Comparison of ENCODE assay signal across 14 cellular contexts in genomic region chr6:111030008-111031006, GRCh38. TPM values are rescaled to one million over a fixed set of nuclear protein-coding genes. Genes with fewer than 3 reads are reported as not detected.
DNase-seq lines count a peak whose midpoint lies in the region; ATAC-seq, FAIRE-seq and TF ChIP-seq lines count a peak whose summit lies in the region.
"Had no signal": no experiment of that assay in that cellular context is flagged by ENCODE, and none has a peak within 500 bp of the region (broad histone marks: within the 10 kb centered on the region; RNA-seq: fewer than 3 reads in every experiment).

No MANE protein-coding gene starts in this region.

- H4K20me1 ChIP-seq in mammary epithelial cell (ENCODE audit: insufficient read depth, low read length) (no peaks in the 10 kb centered on the region), HepG2 (ENCODE audit: insufficient read depth, low read length) (no peaks in the 10 kb centered on the region)

- H3K79me2 ChIP-seq in mammary epithelial cell (ENCODE audit: insufficient read depth, low read length) (no peaks in the 10 kb centered on the region), HepG2 (ENCODE audit: insufficient read depth, low read length) (no peaks in the 10 kb centered on the region)

- DNase-seq in MCF 10A (ENCODE audit: unreplicated experiment) (peak; percentile 7), mammary epithelial cell (no peak), amniotic epithelial cell (ENCODE audit: low read depth) (peak; percentile 40), HepG2 (ENCODE audit: low spot score) (no peak), upper lobe of left lung (peak in 1 of 2 donors; percentile 23), endothelial cell (ENCODE audit: low spot score) (no peak), SHP77 treated with DMSO at 0.1 percent for 48 hours (lab: John Stamatoyannopoulos, UW) (no peak)
- DNase-seq: NCI-H345; stimulated activated naive B cell treated with anti-CD40 and anti-IgM and Interleukin-4, amounts not matched to agents 10 μg/mL and 1 μg/mL and 100 μg/mL, for 72 hours; SW 1271 had no signal

- BruUV-seq in MCF 10A (replicated peaks; lab: Mats Ljungman, UMichigan) (no TSS peak), mammary epithelial cell (replicated peaks; lab: Mats Ljungman, UMichigan) (no TSS peak), HepG2 (replicated peaks; lab: Mats Ljungman, UMichigan) (TSS peak; percentile 5)

- 76% methylated on average over 12 of the region's 12 CpGs for WGBS in mammary epithelial cell (ENCODE audit: low coverage, missing lambda C conversion rate)
- 80% methylated on average over 10 of the region's 12 CpGs for WGBS in HepG2 (ENCODE audit: low lambda C conversion rate)
- 56 to 66% methylated on average over 12 of the region's 12 CpGs for WGBS in upper lobe of left lung, 2 donors

- no peak for FAIRE-seq in HepG2 (lab: Jason Lieb, UNC)
- FAIRE-seq: GM19239 had no signal

- no peak overlapping the region for H3K27ac Mint-ChIP-seq in MCF 10A (ENCODE audit: low read depth, unreplicated experiment)
- no peak overlapping the region for H3K27ac Mint-ChIP-seq in endothelial cell (ENCODE audit: unreplicated experiment)
- H3K27ac Mint-ChIP-seq: B cell had no signal

- CTCF ChIA-PET in MCF 10A (lab: Yijun Ruan, JAX) (interaction anchor here (0.6 to 1.2 kb wide), 3 partner anchors 10 to 228 kb away, joined by 3 to 4 read pairs (median 4); no protein-coding TSS in a partner anchor), mammary epithelial cell (lab: Charles Lee; ENCODE audit: low non-redundant PET) (no interaction called here), HepG2 (lab: Yijun Ruan, JAX; ENCODE audit: low intra/inter-chr PET ratio, low total read pairs) (no interaction called here)

- peaks cover 20% of the 10 kb centered on the region for H3K36me3 Mint-ChIP-seq in MCF 10A (ENCODE audit: insufficient read depth, unreplicated experiment)
- H3K36me3 Mint-ChIP-seq in endothelial cell (ENCODE audit: low read depth, unreplicated experiment): peaks cover 3% of the 10 kb centered on the region

- H3K9me3 Mint-ChIP-seq in MCF 10A (ENCODE audit: unreplicated experiment) (no peaks in the 10 kb centered on the region), endothelial cell (ENCODE audit: unreplicated experiment) (no peaks in the 10 kb centered on the region)
- H3K9me3 Mint-ChIP-seq: stimulated activated naive B cell treated with anti-CD40 and anti-IgM and Interleukin-4, amounts not matched to agents 10 μg/mL and 1 μg/mL and 100 μg/mL, for 72 hours had no signal

- H3K27me3 Mint-ChIP-seq in MCF 10A (ENCODE audit: insufficient read depth, unreplicated experiment): no peaks in the 10 kb centered on the region
- H3K27me3 Mint-ChIP-seq in endothelial cell (ENCODE audit: unreplicated experiment): no peaks in the 10 kb centered on the region
- H3K27me3 Mint-ChIP-seq: B cell; stimulated activated naive B cell treated with anti-CD40 and anti-IgM and Interleukin-4, amounts not matched to agents 10 μg/mL and 1 μg/mL and 100 μg/mL, for 72 hours had no signal

- H3K9ac ChIP-seq in mammary epithelial cell (ENCODE audit: insufficient read depth, low read length) (no peak overlapping the region), HepG2 (ENCODE audit: insufficient read depth, low read depth, low read length) (no peak overlapping the region)

- H3K4me1 ChIP-seq in mammary epithelial cell (ENCODE audit: insufficient read depth, low read length) (no peaks in the 10 kb centered on the region), HepG2 (ENCODE audit: insufficient read depth, low read length) (peaks cover 7% of the 10 kb centered on the region; the same call in 1 of the 2 replicates), upper lobe of left lung (no peaks in the 10 kb centered on the region)

- POLR2A ChIA-PET in MCF 10A (lab: Yijun Ruan, JAX): interaction anchor here (0.9 to 1.1 kb wide), 2 partner anchors 9 to 15 kb away, joined by 3 to 4 read pairs; no protein-coding TSS in a partner anchor
- POLR2A ChIA-PET in HepG2 (lab: Yijun Ruan, JAX): no interaction called here

- H2AFZ ChIP-seq in mammary epithelial cell (ENCODE audit: low read depth, low read length) (no peak overlapping the region), HepG2 (ENCODE audit: low read length) (no peak overlapping the region)

- TF ChIP-seq EP300 in HepG2 (IDR thresholded peaks at IDR 0.05; ENCODE audit: low read depth in 2 of 2, low read length in 2 of 2) (no peak), HepG2 (CRISPR knock-in tag; IDR thresholded peaks at IDR 0.05; ENCODE audit: borderline replicate concordance) (no peak), upper lobe of left lung (IDR thresholded peaks at IDR 0.05) (no peak)

- H3K4me3 Mint-ChIP-seq in MCF 10A (ENCODE audit: unreplicated experiment) (no peak overlapping the region), endothelial cell (ENCODE audit: unreplicated experiment) (no peak overlapping the region)
- H3K4me3 Mint-ChIP-seq: B cell; stimulated activated naive B cell treated with anti-CD40 and anti-IgM and Interleukin-4, amounts not matched to agents 10 μg/mL and 1 μg/mL and 100 μg/mL, for 72 hours had no signal

- H3K27me3 ChIP-seq in mammary epithelial cell (ENCODE audit: insufficient read depth, low read length) (no peaks in the 10 kb centered on the region), HepG2 (ENCODE audit: control insufficient read depth in 1 of 2, insufficient read depth in 2 of 2, low read length in 2 of 2) (no peaks in the 10 kb centered on the region), upper lobe of left lung (no peaks in the 10 kb centered on the region)

- H3K4me3 ChIP-seq in mammary epithelial cell (replicated peaks in 1 of 3; ENCODE audit: insufficient read depth in 1 of 3, low read depth in 2 of 3, low read length in 3 of 3) (no peak overlapping the region), HepG2 (replicated peaks in 1 of 3; ENCODE audit: insufficient read depth in 1 of 3, low read depth in 2 of 3, low read length in 3 of 3) (no peak overlapping the region), upper lobe of left lung (no peak overlapping the region)

- peaks cover 7% of the 10 kb centered on the region for H3K36me3 ChIP-seq in mammary epithelial cell (ENCODE audit: insufficient read depth, low read length)
- H3K36me3 ChIP-seq in HepG2 (replicated peaks in 1 of 2; ENCODE audit: control insufficient read depth in 1 of 2, insufficient read depth in 2 of 2, low read length in 2 of 2): peaks cover 2 to 16% of the 10 kb centered on the region in 2 experiments; a peak in 3 of 5 replicates
- H3K36me3 ChIP-seq in upper lobe of left lung: peaks cover 0 to 22% (median 12%) of the 10 kb centered on the region in 4 donors

- H3K27ac ChIP-seq in mammary epithelial cell (ENCODE audit: insufficient read depth, low read depth, low read length): no peak overlapping the region
- no peak overlapping the region for H3K27ac ChIP-seq in HepG2 (ENCODE audit: extremely low read length, insufficient read depth, low read length)
- no peak overlapping the region for H3K27ac ChIP-seq in upper lobe of left lung

- no peak for TF ChIP-seq CTCF in MCF 10A (IDR thresholded peaks at IDR 0.05; ENCODE audit: unreplicated experiment)
- TF ChIP-seq CTCF in mammary epithelial cell (conservative IDR thresholded peaks at IDR 0.05 in 1 of 2, IDR thresholded peaks at IDR 0.05 in 1 of 2; ENCODE audit: extremely low read depth in 1 of 2, insufficient read depth in 1 of 2, low read depth in 1 of 2, low read length in 2 of 2): no peak
- TF ChIP-seq CTCF in HepG2 (CRISPR knock-in tag; IDR thresholded peaks at IDR 0.05): no peak
- no peak for TF ChIP-seq CTCF in upper lobe of left lung (IDR thresholded peaks at IDR 0.05)
- TF ChIP-seq CTCF in endothelial cell (IDR thresholded peaks at IDR 0.05; ENCODE audit: unreplicated experiment): no peak

- H3K4me2 ChIP-seq in mammary epithelial cell (ENCODE audit: insufficient read depth, low read depth, low read length) (no peak overlapping the region), HepG2 (ENCODE audit: low read depth, low read length) (no peak overlapping the region)

- H3K4me1 Mint-ChIP-seq in MCF 10A (ENCODE audit: insufficient read depth, unreplicated experiment) (no peaks in the 10 kb centered on the region), endothelial cell (ENCODE audit: unreplicated experiment) (no peaks in the 10 kb centered on the region)
- H3K4me1 Mint-ChIP-seq: B cell had no signal

- in situ Hi-C loops in mammary epithelial cell (cut with MboI; ENCODE audit: low sequenced_read_pairs in 2 of 2) (no loop called here), HepG2 (cut with HindIII; ENCODE audit: extremely low pct_ligation_motif_present, low pct_unique_long_range_greater_than_20kb) (no loop called here)

- no peak for TF ChIP-seq RAD21 in HepG2 (CRISPR knock-in tag; IDR thresholded peaks at IDR 0.05)

- H3K9me3 ChIP-seq in mammary epithelial cell (replicated peaks; ENCODE audit: insufficient read depth, low read length) (no peaks in the 10 kb centered on the region), HepG2 (ENCODE audit: low read length) (no peaks in the 10 kb centered on the region), upper lobe of left lung (no peaks in the 10 kb centered on the region)

- intact Hi-C loops in MCF 10A (cut with micrococcal nuclease): no loop called here
- intact Hi-C loops in mammary epithelial cell (cut with micrococcal nuclease): no loop called here
- intact Hi-C loops in HepG2 (cut with micrococcal nuclease; ENCODE audit: unreplicated experiment): no loop called here

- TF ChIP-seq POLR2A in HepG2 (IDR thresholded peaks at IDR 0.05; ENCODE audit: insufficient read depth in 1 of 2, low read depth in 2 of 2, low read length in 2 of 2) (no peak), upper lobe of left lung (IDR thresholded peaks at IDR 0.05) (no peak)

- peak; percentile 72 for ATAC-seq in HepG2
- peak; percentile 34 to 60 for ATAC-seq in upper lobe of left lung (ENCODE audit: low FRiP score in 2 of 2)
- ATAC-seq in HG03432 (IDR thresholded peaks at IDR 0.05; ENCODE audit: unreplicated experiment): no peak
- ATAC-seq: stimulated activated naive B cell treated with anti-CD40 and anti-IgM and Interleukin-4, amounts not matched to agents 10 μg/mL and 1 μg/mL and 100 μg/mL, for 72 hours had no signal

- dilution Hi-C loops in mammary epithelial cell (cut with HindIII; ENCODE audit: low sequenced_read_pairs): no loop called here

RNA-seq across cellular contexts. Expression of gene RPF2, which starts 48.5 kb away (rescaled TPM):
- total RNA-seq in MCF 10A (2022): 78.8 and 85.4 TPM in 2 replicates
- 10 to 100 TPM; 26.3 to 39.8 TPM for total RNA-seq in mammary epithelial cell
- 19.3 TPM for polyA plus RNA-seq in mammary epithelial cell
- 12.3 TPM for polyA minus RNA-seq in mammary epithelial cell
- 45.6 and 70.4 TPM in 2 replicates for total RNA-seq in HepG2 (2016; rRNA removed; fragmentation: Illumina TruSeq; extraction: Trizol)
- total RNA-seq in HepG2 (2016; cell fraction: cytosol; rRNA removed; fragmentation: Illumina TruSeq; extraction: Trizol; ENCODE audit: low read depth): 7.5 and 10.3 TPM in 2 replicates
- total RNA-seq in HepG2 (2016; cell fraction: insoluble cytoplasmic fraction; rRNA removed; fragmentation: Illumina TruSeq; extraction: Trizol): 46.1 and 74.5 TPM in 2 replicates
- total RNA-seq in HepG2 (2016; cell fraction: membrane; rRNA removed; fragmentation: Illumina TruSeq; extraction: Trizol): 12.2 and 13.3 TPM in 2 replicates
- 25.9 and 26.1 TPM in 2 replicates for total RNA-seq in HepG2 (2016; cell fraction: nucleus; rRNA removed; fragmentation: Illumina TruSeq; extraction: Trizol)
- polyA plus RNA-seq in HepG2 (2011; rRNA removed): 18.4 and 25.1 TPM in 2 replicates
- 9.2 and 16.9 TPM in 2 replicates for polyA plus RNA-seq in HepG2 (2011; cell fraction: cytosol; rRNA removed)
- polyA plus RNA-seq in HepG2 (2011; cell fraction: nucleus; rRNA removed): 4.1 and 5.4 TPM in 2 replicates
- 31.2 and 39.1 TPM in 2 replicates for polyA plus RNA-seq in HepG2 (2012)
- 7.0 TPM in 2 replicates for polyA plus RNA-seq in HepG2 (2016; cell fraction: cytosol; fragmentation: Illumina TruSeq; extraction: Trizol; ENCODE audit: low read depth)
- polyA plus RNA-seq in HepG2 (2016; cell fraction: insoluble cytoplasmic fraction; fragmentation: Illumina TruSeq; extraction: Trizol; ENCODE audit: low read depth): 82.3 and 82.7 TPM in 2 replicates
- 8.1 and 10.1 TPM in 2 replicates for polyA plus RNA-seq in HepG2 (2016; cell fraction: membrane; fragmentation: Illumina TruSeq; extraction: Trizol; ENCODE audit: low read depth)
- 33.0 and 37.1 TPM in 2 replicates for polyA plus RNA-seq in HepG2 (2016; cell fraction: nucleus; fragmentation: Illumina TruSeq; extraction: Trizol; ENCODE audit: insufficient read depth, low read depth)
- polyA minus RNA-seq in HepG2 (2011; rRNA and poly(A)+ RNA removed; ENCODE audit: low replicate concordance): 7.1 and 8.2 TPM in 2 replicates
- 11.4 and 13.3 TPM in 2 replicates for polyA minus RNA-seq in HepG2 (2011; cell fraction: cytosol; rRNA and poly(A)+ RNA removed)
- 25.5 and 25.9 TPM in 2 replicates for polyA minus RNA-seq in HepG2 (2011; cell fraction: nucleus; rRNA and poly(A)+ RNA removed)
- total RNA-seq in upper lobe of left lung: 10 to 100 TPM in 4 of 6 donors, 1 to 10 TPM in 2; 2.1 to 20.8 (median 15.9) TPM
- 9.4 TPM for total RNA-seq in endothelial cell (ENCODE audit: unreplicated experiment)

RNA-seq across cellular contexts. Expression of gene SLC16A10, which starts 57.0 kb away (rescaled TPM):
- total RNA-seq in MCF 10A (2022) (0.05 TPM in 2 replicates), mammary epithelial cell (not detected), HepG2 (2016; rRNA removed; fragmentation: Illumina TruSeq; extraction: Trizol) (11.3 and 20.1 TPM in 2 replicates), upper lobe of left lung (10 to 100 TPM in 5 of 6 donors, 1 to 10 TPM in 1; 8.7 to 94.4 (median 18.9) TPM), endothelial cell (ENCODE audit: unreplicated experiment) (2.4 TPM)
- polyA plus RNA-seq in mammary epithelial cell (0.08 TPM), HepG2 (2011; rRNA removed) (4.5 and 8.2 TPM in 2 replicates)
- not detected for polyA minus RNA-seq in mammary epithelial cell
- 23.5 and 27.5 TPM in 2 replicates for total RNA-seq in HepG2 (2016; cell fraction: cytosol; rRNA removed; fragmentation: Illumina TruSeq; extraction: Trizol; ENCODE audit: low read depth)
- 10.2 and 19.1 TPM in 2 replicates for total RNA-seq in HepG2 (2016; cell fraction: insoluble cytoplasmic fraction; rRNA removed; fragmentation: Illumina TruSeq; extraction: Trizol)
- total RNA-seq in HepG2 (2016; cell fraction: membrane; rRNA removed; fragmentation: Illumina TruSeq; extraction: Trizol): 10.8 and 11.8 TPM in 2 replicates
- total RNA-seq in HepG2 (2016; cell fraction: nucleus; rRNA removed; fragmentation: Illumina TruSeq; extraction: Trizol): 16.5 and 19.2 TPM in 2 replicates
- polyA plus RNA-seq in HepG2 (2011; cell fraction: cytosol; rRNA removed): 6.4 and 7.7 TPM in 2 replicates
- polyA plus RNA-seq in HepG2 (2011; cell fraction: nucleus; rRNA removed): 3.4 and 3.6 TPM in 2 replicates
- polyA plus RNA-seq in HepG2 (2012): 3.2 and 7.8 TPM in 2 replicates
- 1.3 and 1.8 TPM in 2 replicates for polyA plus RNA-seq in HepG2 (2016; cell fraction: cytosol; fragmentation: Illumina TruSeq; extraction: Trizol; ENCODE audit: low read depth)
- polyA plus RNA-seq in HepG2 (2016; cell fraction: insoluble cytoplasmic fraction; fragmentation: Illumina TruSeq; extraction: Trizol; ENCODE audit: low read depth): 6.8 and 7.5 TPM in 2 replicates
- polyA plus RNA-seq in HepG2 (2016; cell fraction: membrane; fragmentation: Illumina TruSeq; extraction: Trizol; ENCODE audit: low read depth): 2.7 and 2.9 TPM in 2 replicates
- polyA plus RNA-seq in HepG2 (2016; cell fraction: nucleus; fragmentation: Illumina TruSeq; extraction: Trizol; ENCODE audit: insufficient read depth, low read depth): 14.6 and 16.1 TPM in 2 replicates
- polyA minus RNA-seq in HepG2 (2011; rRNA and poly(A)+ RNA removed; ENCODE audit: low replicate concordance): 43.8 TPM in 1 of 2 replicates, not detected in the other
- 13.5 and 16.3 TPM in 2 replicates for polyA minus RNA-seq in HepG2 (2011; cell fraction: cytosol; rRNA and poly(A)+ RNA removed)
- 10.4 and 11.1 TPM in 2 replicates for polyA minus RNA-seq in HepG2 (2011; cell fraction: nucleus; rRNA and poly(A)+ RNA removed)
- total RNA-seq: fibroblast of lung had no signal
- polyA plus RNA-seq: fibroblast of lung had no signal

Comparison
In these comparisons a context has a peak if more than half of its experiments do, and no peak if none do; other contexts are left out.
1. DNase-seq: peak in MCF 10A (single experiment) and amniotic epithelial cell (single experiment); none in mammary epithelial cell (single experiment), HepG2 (single experiment), endothelial cell (single experiment) and SHP77 treated with DMSO at 0.1 percent for 48 hours (single experiment).